8 cellular contexts compared by ENCODE assay signal in genomic region chr20:2663887-2664719, GRCh38. TPM values are rescaled to one million over a fixed set of nuclear protein-coding genes. Genes with fewer than 3 reads are reported as not detected.
DNase-seq lines count a peak whose midpoint lies in the region; ATAC-seq and TF ChIP-seq lines count a peak whose summit lies in the region.

Gene IDH3B (minus strand): TSS chr20:2664216. CDS start chr20:2664188, 28 bp downstream.

- H3K27me3 Mint-ChIP-seq in HFFc6 (ENCODE audit: insufficient read depth), result peaks cover 12% of the 10 kb centered on the region

- H3K36me3 Mint-ChIP-seq in HFFc6 (ENCODE audit: low read depth), result peaks cover 22% of the 10 kb centered on the region
- peaks cover 12 to 20% of the 10 kb centered on the region in 2 donors for H3K36me3 Mint-ChIP-seq in activated naive CD4-positive, alpha-beta T cell treated with anti-CD3 and anti-CD28 coated beads, Interleukin-2, amount 50 U/mL, for 72 hours

- peaks cover 27% of the 10 kb centered on the region for H3K4me1 Mint-ChIP-seq in HFFc6 (ENCODE audit: low read depth)

- peak within 1 kb of the TSS; percentile 74 to 85 for H3K4me3 ChIP-seq in testis

- H3K36me3 ChIP-seq in testis (ENCODE audit: low read depth, missing control alignments), result no peaks in the 10 kb centered on the region

- H3K9me3 ChIP-seq in testis, result no peaks in the 10 kb centered on the region

- peak; percentile 88 to 99 for ATAC-seq in activated naive CD4-positive, alpha-beta T cell treated with anti-CD3 and anti-CD28 coated beads, Interleukin-2, amount 50 U/mL, for 72 hours
- ATAC-seq in omental fat pad (ENCODE audit: low FRiP score), result peak; percentile 91

- intact Hi-C loops in testis (cut with DNase I; ENCODE audit: low total_unique reads), result no loop called here

- 5 to 10% methylated on average over 38 to 48 of the region's 49 CpGs for WGBS in testis, 2 donors

- no peaks in the 10 kb centered on the region for H3K27me3 ChIP-seq in testis

- peak; percentile 49 for TF ChIP-seq POLR2A in testis (IDR thresholded peaks at IDR 0.05)

- no peaks in the 10 kb centered on the region for H3K9me3 Mint-ChIP-seq in HFFc6
- no peaks in the 10 kb centered on the region for H3K9me3 Mint-ChIP-seq in activated naive CD4-positive, alpha-beta T cell treated with anti-CD3 and anti-CD28 coated beads, Interleukin-2, amount 50 U/mL, for 72 hours

- H3K4me1 ChIP-seq in testis, result peaks cover 6% of the 10 kb centered on the region

- peak within 1 kb of the TSS; percentile 95 for H3K27ac Mint-ChIP-seq in HFFc6
- H3K27ac Mint-ChIP-seq in activated naive CD4-positive, alpha-beta T cell treated with anti-CD3 and anti-CD28 coated beads, Interleukin-2, amount 50 U/mL, for 72 hours, result peak within 1 kb of the TSS; percentile 95

- H3K27ac ChIP-seq in testis, result peak within 1 kb of the TSS; percentile 80 to 89

- peak; percentile 55 for DNase-seq in GM04503 (ENCODE audit: low read depth)
- DNase-seq in HFFc6, result peak; percentile 90
- peak; percentile 83 for DNase-seq in NCI-H1092 (lab: John Stamatoyannopoulos, UW)
- DNase-seq in SKM-1 (lab: John Stamatoyannopoulos, UW; ENCODE audit: unreplicated experiment), result peak; percentile 37
- DNase-seq in activated naive CD4-positive, alpha-beta T cell treated with anti-CD3 and anti-CD28 coated beads, Interleukin-2, amount 50 U/mL, for 72 hours (ENCODE audit: low spot score in 2 of 2), result peak; percentile 87 to 92
- DNase-seq in glomerular endothelial cell (ENCODE audit: extremely low read depth, low read depth, low spot score), result peak; percentile 65
- peak; percentile 88 for DNase-seq in omental fat pad (ENCODE audit: low spot score)
- peak; percentile 97 for DNase-seq in testis

- TF ChIP-seq CTCF in HFFc6 (IDR thresholded peaks at IDR 0.05) (no peak), omental fat pad (IDR thresholded peaks at IDR 0.05) (no peak), testis (IDR thresholded peaks at IDR 0.05) (no peak)

- peak within 1 kb of the TSS; percentile 91 for H3K4me3 Mint-ChIP-seq in HFFc6

RNA-seq across cellular contexts. Expression of gene IDH3B, which starts in this region (rescaled TPM):
- 10 to 100 TPM; 63.1 to 87.8 (median 79.8) TPM for total RNA-seq in HFFc6 (2021; fragmentation: NEBNext Ultra II Directional; extraction: Animal tissue kit (Norgen Biotek cat#: 25700))
- total RNA-seq in activated naive CD4-positive, alpha-beta T cell treated with anti-CD3 and anti-CD28 coated beads, Interleukin-2, amount 50 U/mL, for 72 hours, result 100 to 1,000 TPM; 129 to 150 TPM
- total RNA-seq in glomerular endothelial cell, result 81.7 and 111 TPM in 2 replicates
- total RNA-seq in omental fat pad, result 100 to 1,000 TPM in 3 of 4 donors, 10 to 100 TPM in 1; 90.3 to 122 (median 103) TPM
- total RNA-seq in testis, result 100 to 1,000 TPM; 105 to 123 TPM
- 90.6 TPM for polyA plus RNA-seq in testis (ENCODE audit: insufficient read depth, low read depth, low replicate concordance)

Comparison
In these comparisons a context has a peak if more than half of its experiments do, and no peak if none do; other contexts are left out.
1. Peak in every context shown above with its lines: DNase-seq, ATAC-seq, H3K4me3 ChIP-seq and H3K27ac ChIP-seq.
2. DNase-seq: peak in every context shown above with its lines; median percentile 97 in testis; 90 in HFFc6; 90 in activated naive CD4-positive, alpha-beta T cell treated with anti-CD3 and anti-CD28 coated beads, Interleukin-2, amount 50 U/mL, for 72 hours; 88 in omental fat pad; 83 in NCI-H1092; 65 in glomerular endothelial cell; 55 in GM04503; 37 in SKM-1.